In the genomic region with DNA sequence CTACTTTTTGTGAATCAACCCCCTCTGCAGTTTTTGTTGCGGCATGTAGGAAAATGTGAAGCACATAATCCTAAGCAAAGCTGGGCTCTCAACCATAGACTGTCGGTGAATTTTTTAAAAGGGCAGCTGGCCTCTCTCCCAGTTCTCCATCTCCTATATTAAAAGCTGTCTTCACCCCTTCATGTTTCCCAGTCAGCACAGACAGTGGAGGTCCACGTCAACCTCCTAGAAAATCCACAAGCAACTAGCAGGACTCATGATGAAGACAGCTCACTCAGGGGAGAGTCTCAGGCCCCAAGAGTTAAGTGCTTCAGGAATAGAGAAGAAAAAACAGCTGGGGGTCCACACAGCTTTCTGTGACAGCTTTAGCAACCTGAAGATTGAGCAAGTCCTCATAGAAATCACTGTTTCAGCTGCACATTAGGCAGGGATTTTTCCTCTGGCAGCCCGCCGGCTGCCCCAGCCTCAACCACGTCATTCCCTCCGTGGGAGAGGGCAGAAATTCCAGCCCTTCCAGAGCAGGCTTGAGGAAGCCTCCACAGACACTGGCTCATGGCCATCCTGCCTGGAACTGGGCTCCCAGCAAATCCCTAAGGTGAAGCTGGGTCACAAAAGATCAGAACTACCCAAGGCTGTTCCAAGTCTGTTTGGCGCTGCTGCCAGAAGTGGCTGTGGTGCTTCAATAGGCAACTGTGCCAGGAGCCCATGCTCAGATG, we compare ENCODE assay signal across 11 cellular contexts. TPM values are rescaled to one million over a fixed set of nuclear protein-coding genes. Genes with fewer than 3 reads are reported as not detected.
DNase-seq lines count a peak whose midpoint lies in the region; ATAC-seq and TF ChIP-seq lines count a peak whose summit lies in the region.
"Had no signal": no experiment of that assay in that cellular context is flagged by ENCODE, and none has a peak within 500 bp of the region (broad histone marks: within the 10 kb centered on the region; RNA-seq: fewer than 3 reads in every experiment).

No MANE protein-coding gene starts in this region.

- CTCF ChIA-PET in CD8-positive, alpha-beta T cell (lab: Charles Lee), result no interaction called here

- H3K4me3 Mint-ChIP-seq in type B pancreatic cell, result no peak overlapping the region
- no peak overlapping the region for H3K4me3 Mint-ChIP-seq in CD8-positive, alpha-beta T cell

- no peaks in the 10 kb centered on the region for H3K9me3 Mint-ChIP-seq in type B pancreatic cell
- H3K9me3 Mint-ChIP-seq in CD8-positive, alpha-beta T cell, result no peaks in the 10 kb centered on the region

- DNase-seq in AG08395 (ENCODE audit: low spot score) (peak; percentile 97), astrocyte of the cerebellum (ENCODE audit: low read depth) (peak; percentile 93), cardiac septum (ENCODE audit: low spot score) (peak; percentile 81), prostate gland (ENCODE audit: low spot score) (no peak), type B pancreatic cell (ENCODE audit: extremely low spot score, unreplicated experiment) (no peak)
- no peak for DNase-seq in CD8-positive, alpha-beta T cell
- DNase-seq: activated CD4-positive, alpha-beta T cell treated with anti-CD3 and anti-CD28 coated beads, Interleukin-2, amount 50 U/mL, for 48 hours; NCI-H2029 treated with DMSO at 0.1 percent for 48 hours had no signal

- in situ Hi-C loops in astrocyte of the cerebellum (cut with HindIII; ENCODE audit: low sequenced_read_pairs), result no loop called here

- POLR2A ChIA-PET in CD8-positive, alpha-beta T cell (lab: Charles Lee), result no interaction called here

- no peaks in the 10 kb centered on the region for H3K9me3 ChIP-seq in prostate gland
- no peaks in the 10 kb centered on the region for H3K9me3 ChIP-seq in CD8-positive, alpha-beta T cell (ENCODE audit: low read length)

- H3K27ac Mint-ChIP-seq in type B pancreatic cell, result no peak overlapping the region
- no peak overlapping the region for H3K27ac Mint-ChIP-seq in CD8-positive, alpha-beta T cell

- ATAC-seq in HG03342 (IDR thresholded peaks at IDR 0.05; ENCODE audit: unreplicated experiment) (no peak), GM21526 (IDR thresholded peaks at IDR 0.05; ENCODE audit: low FRiP score, unreplicated experiment) (no peak)
- ATAC-seq in CD8-positive, alpha-beta T cell, result no peak

- no peaks in the 10 kb centered on the region for H3K27me3 ChIP-seq in prostate gland (replicated peaks; ENCODE audit: insufficient read depth)
- H3K27me3 ChIP-seq in CD8-positive, alpha-beta T cell (ENCODE audit: insufficient read depth, low read length), result no peaks in the 10 kb centered on the region
- H3K27me3 ChIP-seq: BLaER1 had no signal

- TF ChIP-seq CTCF in astrocyte of the cerebellum (IDR thresholded peaks at IDR 0.05; ENCODE audit: low read depth, low read length, missing control alignments) (no peak), prostate gland (IDR thresholded peaks at IDR 0.05) (no peak), type B pancreatic cell (conservative IDR thresholded peaks at IDR 0.05) (no peak)
- no peak for TF ChIP-seq CTCF in CD8-positive, alpha-beta T cell (IDR thresholded peaks at IDR 0.05)

- H3K4me3 ChIP-seq in astrocyte of the cerebellum (ENCODE audit: low read depth, low read length) (no peak overlapping the region), prostate gland (no peak overlapping the region)
- no peak overlapping the region for H3K4me3 ChIP-seq in CD8-positive, alpha-beta T cell (ENCODE audit: low read depth, low read length)
- H3K4me3 ChIP-seq: BLaER1 had no signal

- peaks cover 9% of the 10 kb centered on the region for H3K4me1 Mint-ChIP-seq in type B pancreatic cell (ENCODE audit: unreplicated experiment)
- no peaks in the 10 kb centered on the region for H3K4me1 Mint-ChIP-seq in CD8-positive, alpha-beta T cell (ENCODE audit: low read depth)

- H3K36me3 ChIP-seq in prostate gland, result no peaks in the 10 kb centered on the region
- H3K36me3 ChIP-seq in CD8-positive, alpha-beta T cell (ENCODE audit: insufficient read depth, low read length), result no peaks in the 10 kb centered on the region
- H3K36me3 ChIP-seq: BLaER1 had no signal

- peak overlapping the region; percentile 47 for H3K27ac ChIP-seq in prostate gland
- no peak overlapping the region for H3K27ac ChIP-seq in CD8-positive, alpha-beta T cell (ENCODE audit: low read depth, low read length)
- H3K27ac ChIP-seq: BLaER1 had no signal

- TF ChIP-seq POLR2A in prostate gland (IDR thresholded peaks at IDR 0.05), result no peak

- intact Hi-C loops in cardiac septum (cut with DNase I), result no loop called here
- intact Hi-C loops in prostate gland (cut with DNase I), result no loop called here
- intact Hi-C loops in CD8-positive, alpha-beta T cell (cut with DNase I, micrococcal nuclease), result no loop called here

- 17% methylated on average over 8 of the region's 8 CpGs for WGBS in prostate gland

- no peaks in the 10 kb centered on the region for H3K4me1 ChIP-seq in prostate gland (replicated peaks)
- H3K4me1 ChIP-seq in CD8-positive, alpha-beta T cell (ENCODE audit: insufficient read depth, low read length), result no peaks in the 10 kb centered on the region
- H3K4me1 ChIP-seq: BLaER1 had no signal

- H3K27me3 Mint-ChIP-seq in type B pancreatic cell, result no peaks in the 10 kb centered on the region
- H3K27me3 Mint-ChIP-seq in CD8-positive, alpha-beta T cell (ENCODE audit: low read depth), result peaks cover 33% of the 10 kb centered on the region

- H3K36me3 Mint-ChIP-seq in type B pancreatic cell, result peaks cover 46% of the 10 kb centered on the region
- no peaks in the 10 kb centered on the region for H3K36me3 Mint-ChIP-seq in CD8-positive, alpha-beta T cell

RNA-seq across cellular contexts. Expression of a gene that starts 15.3 kb away (rescaled TPM):
- total RNA-seq in cardiac septum (3.0 TPM), prostate gland (10 to 100 TPM in 1 of 2 donors, 1 to 10 TPM in 1; 4.5 to 23.3 TPM), type B pancreatic cell (ENCODE audit: low replicate concordance) (12.8 and 32.6 TPM in 2 replicates)
- total RNA-seq in CD8-positive, alpha-beta T cell, result not detected

RNA-seq across cellular contexts. Expression of a gene that starts 57.3 kb away (rescaled TPM):
- 30.4 TPM for total RNA-seq in cardiac septum
- total RNA-seq in prostate gland, result 10 to 100 TPM; 14.2 to 29.9 TPM
- total RNA-seq in type B pancreatic cell (ENCODE audit: low replicate concordance), result 21.4 and 24.5 TPM in 2 replicates
- total RNA-seq in CD8-positive, alpha-beta T cell, result 10 to 100 TPM; 15.0 to 18.3 TPM

Comparison
In these comparisons a context has a peak if more than half of its experiments do, and no peak if none do; other contexts are left out.
1. DNase-seq: peak in AG08395 (single experiment), astrocyte of the cerebellum (single experiment) and cardiac septum (single experiment); none in prostate gland (single experiment), type B pancreatic cell (single experiment) and CD8-positive, alpha-beta T cell (0 of 7).